25 cellular contexts compared by ENCODE assay signal in the genomic region with DNA sequence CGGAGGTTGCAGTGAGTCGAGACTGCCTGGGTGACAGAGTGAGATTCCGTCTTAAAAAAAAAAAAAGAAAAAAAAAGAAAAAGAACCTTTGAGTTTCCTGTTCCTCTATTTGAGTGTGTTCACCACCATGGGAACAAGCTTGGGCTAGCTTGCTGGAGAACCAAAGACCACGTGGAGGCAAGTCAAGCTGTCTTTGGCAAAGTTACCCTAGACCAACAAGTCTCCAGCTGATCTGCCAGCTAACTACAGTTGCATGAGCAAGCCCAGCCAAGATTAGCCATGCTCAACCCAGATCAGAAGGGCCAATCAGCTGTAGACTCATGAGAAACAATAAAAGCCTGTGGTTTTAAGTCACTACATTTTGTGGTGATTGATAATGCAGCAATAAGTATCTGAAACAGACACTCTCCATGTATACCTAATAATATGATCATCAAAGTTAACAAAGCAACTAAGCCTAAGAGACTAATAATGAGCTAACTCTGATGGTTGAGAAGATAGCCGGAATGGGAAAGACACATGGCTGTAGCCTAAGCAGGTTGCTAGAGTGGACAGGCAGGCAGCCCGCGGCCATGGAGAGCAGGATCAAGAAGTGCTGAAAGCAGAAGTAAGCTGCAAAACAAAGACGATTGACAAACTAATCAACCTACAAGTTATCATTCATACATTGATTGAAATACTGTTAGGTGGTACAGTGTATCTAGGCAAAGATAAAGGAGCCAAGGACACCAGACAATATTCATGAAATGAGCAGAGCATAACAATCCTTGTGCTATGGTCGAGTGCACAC. TPM values are rescaled to one million over a fixed set of nuclear protein-coding genes. Genes with fewer than 3 reads are reported as not detected.
A peak's percentile ranks its signal among the peaks of the same experiment; 100 is the strongest.
DNase-seq lines count a peak whose midpoint lies in the region; ATAC-seq and TF ChIP-seq lines count a peak whose summit lies in the region.
"Had no signal": no experiment of that assay in that cellular context is flagged by ENCODE, and none has a peak within 500 bp of the region (broad histone marks: within the 10 kb centered on the region; RNA-seq: fewer than 3 reads in every experiment).

No MANE protein-coding gene starts in this region.

- TF ChIP-seq CTCF in mammary epithelial cell (conservative IDR thresholded peaks at IDR 0.05 in 1 of 2, IDR thresholded peaks at IDR 0.05 in 1 of 2; ENCODE audit: extremely low read depth in 1 of 2, insufficient read depth in 1 of 2, low read depth in 1 of 2, low read length in 2 of 2), result no peak
- no peak for TF ChIP-seq CTCF in breast epithelium (IDR thresholded peaks at IDR 0.05)
- TF ChIP-seq CTCF in upper lobe of right lung (IDR thresholded peaks at IDR 0.05), result no peak
- no peak for TF ChIP-seq CTCF in uterus (IDR thresholded peaks at IDR 0.05)
- no peak for TF ChIP-seq CTCF in mucosa of descending colon (IDR thresholded peaks at IDR 0.05)

- H3K27ac ChIP-seq in mammary epithelial cell (ENCODE audit: insufficient read depth, low read depth, low read length), result no peak overlapping the region
- no peak overlapping the region for H3K27ac ChIP-seq in breast epithelium
- no peak overlapping the region for H3K27ac ChIP-seq in epithelial cell of prostate
- H3K27ac ChIP-seq in upper lobe of right lung, result no peak overlapping the region
- H3K27ac ChIP-seq in uterus, result no peak overlapping the region
- H3K27ac ChIP-seq: 22Rv1, C4-2B had no signal

- TF ChIP-seq POLR2A in breast epithelium (IDR thresholded peaks at IDR 0.05) (no peak), uterus (IDR thresholded peaks at IDR 0.05) (no peak)

- intact Hi-C loops in mammary epithelial cell (cut with micrococcal nuclease), result no loop called here
- intact Hi-C loops in breast epithelium (cut with DNase I; ENCODE audit: low total_unique reads), result no loop called here
- intact Hi-C loops in upper lobe of right lung (cut with DNase I), result no loop called here
- intact Hi-C loops in uterus (cut with DNase I; ENCODE audit: low total_unique reads), result no loop called here
- intact Hi-C loops in mucosa of descending colon (cut with DNase I, micrococcal nuclease), result loop anchor here in 1 of 2 donors (10.0 kb wide), 1 partner anchor 108 kb away; no protein-coding TSS in a partner anchor

- CTCF ChIA-PET in mammary epithelial cell (lab: Charles Lee; ENCODE audit: low non-redundant PET), result no interaction called here

- in situ Hi-C loops in mammary epithelial cell (cut with MboI; ENCODE audit: low sequenced_read_pairs in 2 of 2), result loop anchor here (5.0 to 10.0 kb wide), 2 partner anchors 105 to 108 kb away; no protein-coding TSS in a partner anchor

- no peaks in the 10 kb centered on the region for H3K79me2 ChIP-seq in mammary epithelial cell (ENCODE audit: insufficient read depth, low read length)

- ATAC-seq in upper lobe of right lung, result peak; percentile 62
- no peak for ATAC-seq in mucosa of descending colon

- H3K9me3 ChIP-seq in mammary epithelial cell (replicated peaks; ENCODE audit: insufficient read depth, low read length) (no peaks in the 10 kb centered on the region), breast epithelium (no peaks in the 10 kb centered on the region), upper lobe of right lung (no peaks in the 10 kb centered on the region), uterus (no peaks in the 10 kb centered on the region), mucosa of descending colon (no peaks in the 10 kb centered on the region)
- H3K9me3 ChIP-seq: Caco-2 had no signal

- H3K4me1 ChIP-seq in mammary epithelial cell (ENCODE audit: insufficient read depth, low read length) (peaks cover 7% of the 10 kb centered on the region), breast epithelium (no peaks in the 10 kb centered on the region), upper lobe of right lung (no peaks in the 10 kb centered on the region), uterus (no peaks in the 10 kb centered on the region), mucosa of descending colon (ENCODE audit: low read depth) (no peaks in the 10 kb centered on the region)
- H3K4me1 ChIP-seq: Caco-2 had no signal

- H3K9ac ChIP-seq in mammary epithelial cell (ENCODE audit: insufficient read depth, low read length), result no peak overlapping the region

- H3K36me3 ChIP-seq in mammary epithelial cell (ENCODE audit: insufficient read depth, low read length) (no peaks in the 10 kb centered on the region), breast epithelium (no peaks in the 10 kb centered on the region), upper lobe of right lung (no peaks in the 10 kb centered on the region), uterus (no peaks in the 10 kb centered on the region), mucosa of descending colon (ENCODE audit: low read depth) (no peaks in the 10 kb centered on the region)

- DNase-seq in mammary epithelial cell (peak; percentile 56), breast epithelium (ENCODE audit: low spot score in 2 of 2) (no peak), SIG-M5 (lab: John Stamatoyannopoulos, UW) (peak; percentile 6), epithelial cell of prostate (ENCODE audit: low read depth, low spot score) (peak; percentile 82), upper lobe of right lung (no peak), glomerular visceral epithelial cell (ENCODE audit: extremely low spot score) (no peak), uterus (no peak), mucosa of descending colon (no peak)
- DNase-seq: AML-193, Caco-2, DMS153, GDM1, IMR-90, NCI-H1092 treated with DMSO at 0.1 percent for 48 hours, NCI-H146, NCI-H2081, NCI-H2171 treated with DMSO at 0.1 percent for 48 hours, NCI-H446 treated with DMSO at 0.1 percent for 48 hours, NCI-H748 treated with DMSO at 0.1 percent for 48 hours, SW 1271 had no signal

- dilution Hi-C loops in mammary epithelial cell (cut with HindIII; ENCODE audit: low sequenced_read_pairs), result no loop called here

- H2AFZ ChIP-seq in mammary epithelial cell (ENCODE audit: low read depth, low read length), result no peak overlapping the region

- WGBS in mammary epithelial cell (ENCODE audit: low coverage, missing lambda C conversion rate), result 79% methylated on average over 9 of the region's 9 CpGs

- BruUV-seq in mammary epithelial cell (replicated peaks; lab: Mats Ljungman, UMichigan), result no TSS peak

- no peak overlapping the region for H3K4me3 ChIP-seq in mammary epithelial cell (replicated peaks in 1 of 3; ENCODE audit: insufficient read depth in 1 of 3, low read depth in 2 of 3, low read length in 3 of 3)
- no peak overlapping the region for H3K4me3 ChIP-seq in breast epithelium
- no peak overlapping the region for H3K4me3 ChIP-seq in upper lobe of right lung
- no peak overlapping the region for H3K4me3 ChIP-seq in uterus
- no peak overlapping the region for H3K4me3 ChIP-seq in mucosa of descending colon

- H4K20me1 ChIP-seq in mammary epithelial cell (ENCODE audit: insufficient read depth, low read length), result no peaks in the 10 kb centered on the region

- H3K27me3 ChIP-seq in mammary epithelial cell (ENCODE audit: insufficient read depth, low read length) (no peaks in the 10 kb centered on the region), breast epithelium (no peaks in the 10 kb centered on the region), upper lobe of right lung (no peaks in the 10 kb centered on the region), uterus (no peaks in the 10 kb centered on the region)

- no peak overlapping the region for H3K4me2 ChIP-seq in mammary epithelial cell (ENCODE audit: insufficient read depth, low read depth, low read length)

RNA-seq across cellular contexts. Expression of a gene that starts 29.5 kb away (rescaled TPM):
- total RNA-seq in mammary epithelial cell, result not detected
- polyA plus RNA-seq in mammary epithelial cell, result not detected
- polyA minus RNA-seq in mammary epithelial cell, result not detected
- total RNA-seq in breast epithelium, result not detected
- 1.0 TPM for total RNA-seq in upper lobe of right lung
- total RNA-seq in uterus, result 1 to 10 TPM in 2 of 4 donors, not detected in 2; 2.0 to 2.3 TPM
- total RNA-seq in mucosa of descending colon, result under 1 TPM in 1 of 3 donors, not detected in 2; 0.58 TPM
- total RNA-seq: Caco-2, HT1080, IMR-90, M059J, SK-MEL-5 had no signal
- polyA plus RNA-seq: IMR-90 had no signal

Comparison
In these comparisons a context has a peak if more than half of its experiments do, and no peak if none do; other contexts are left out.
1. DNase-seq: peak in mammary epithelial cell (single experiment), SIG-M5 (single experiment) and epithelial cell of prostate (single experiment); none in breast epithelium (0 of 2), upper lobe of right lung (single experiment), glomerular visceral epithelial cell (single experiment), uterus (0 of 2) and mucosa of descending colon (0 of 3).